ENCODE assay signal across 18 cellular contexts in the genomic region with DNA sequence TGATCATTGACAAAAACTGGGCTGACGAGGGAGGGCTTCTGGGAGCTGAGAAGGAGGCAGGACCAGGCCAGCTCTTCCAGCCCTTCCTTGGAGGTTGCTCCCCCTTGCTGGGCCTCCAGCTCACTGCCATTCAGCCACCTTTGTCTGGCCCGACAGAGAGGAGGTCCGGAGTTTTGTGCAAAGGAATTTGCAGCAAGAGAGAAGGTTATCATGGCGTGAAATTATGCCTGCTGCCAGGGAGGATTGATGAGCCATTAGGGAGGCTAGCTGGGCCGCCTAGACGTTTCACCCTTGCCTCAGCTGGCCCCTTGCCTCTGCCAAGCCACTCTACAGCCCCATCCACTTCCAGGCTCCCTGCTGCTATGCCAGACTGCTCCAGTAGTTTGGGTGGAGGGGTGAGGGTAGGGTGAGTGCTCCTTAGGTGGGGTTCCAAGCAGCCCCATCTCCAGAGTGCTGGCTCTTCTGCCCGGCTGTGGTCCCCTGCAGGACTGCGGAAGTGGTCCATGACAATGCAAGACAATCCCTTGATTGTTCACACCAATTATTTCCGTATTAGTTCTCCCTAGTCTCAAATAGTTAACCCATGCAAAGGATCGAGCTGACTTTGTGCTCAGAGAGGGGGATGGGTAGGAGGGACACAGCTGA. TPM values are rescaled to one million over a fixed set of nuclear protein-coding genes. Genes with fewer than 3 reads are reported as not detected.
DNase-seq lines count a peak whose midpoint lies in the region; ATAC-seq, FAIRE-seq and TF ChIP-seq lines count a peak whose summit lies in the region.
"Had no signal": no experiment of that assay in that cellular context is flagged by ENCODE, and none has a peak within 500 bp of the region (broad histone marks: within the 10 kb centered on the region; RNA-seq: fewer than 3 reads in every experiment).

No MANE protein-coding gene starts in this region.

- H3K27me3 ChIP-seq in HUES64 (ENCODE audit: insufficient read depth, low read length) (no peaks in the 10 kb centered on the region), ectodermal cell (ENCODE audit: control insufficient read depth, insufficient read depth, low read length, poor library complexity, severe bottlenecking) (no peaks in the 10 kb centered on the region), HepG2 (ENCODE audit: control insufficient read depth in 1 of 2, insufficient read depth in 2 of 2, low read length in 2 of 2) (peaks cover 2 to 66% of the 10 kb centered on the region in 2 experiments; a peak in 4 of 5 replicates)
- H3K27me3 ChIP-seq: testis had no signal

- in situ Hi-C loops in HepG2 (cut with HindIII; ENCODE audit: extremely low pct_ligation_motif_present, low pct_unique_long_range_greater_than_20kb), result loop anchor here (5.0 kb wide), 1 partner anchor 139 kb away; no protein-coding TSS in a partner anchor

- no peaks in the 10 kb centered on the region for H3K36me3 ChIP-seq in HUES64 (ENCODE audit: insufficient read depth, low read length)
- no peaks in the 10 kb centered on the region for H3K36me3 ChIP-seq in ectodermal cell (ENCODE audit: control insufficient read depth, insufficient read depth, low read length)
- H3K36me3 ChIP-seq in HepG2 (replicated peaks in 1 of 2; ENCODE audit: control insufficient read depth in 1 of 2, insufficient read depth in 2 of 2, low read length in 2 of 2), result no peaks in the 10 kb centered on the region
- H3K36me3 ChIP-seq: esophagus muscularis mucosa had no signal

- CTCF ChIA-PET in HepG2 (lab: Yijun Ruan, JAX; ENCODE audit: low intra/inter-chr PET ratio, low total read pairs), result interaction anchor here (1.2 kb wide), 1 partner anchor 144 kb away, joined by 3 read pairs; no protein-coding TSS in a partner anchor

- no peak for FAIRE-seq in HepG2 (lab: Jason Lieb, UNC)

- peaks cover 37% of the 10 kb centered on the region for H3K4me1 ChIP-seq in HUES64 (ENCODE audit: insufficient read depth, low read length)
- peaks cover 27% of the 10 kb centered on the region for H3K4me1 ChIP-seq in ectodermal cell (ENCODE audit: control insufficient read depth, insufficient read depth, low read length)
- H3K4me1 ChIP-seq in HepG2 (ENCODE audit: insufficient read depth, low read length), result peaks cover 54% of the 10 kb centered on the region
- H3K4me1 ChIP-seq: testis had no signal

- H3K79me2 ChIP-seq in HepG2 (ENCODE audit: insufficient read depth, low read length), result no peaks in the 10 kb centered on the region

- H3K9me3 ChIP-seq in HUES64 (ENCODE audit: insufficient read depth, low read depth, low read length), result no peaks in the 10 kb centered on the region
- H3K9me3 ChIP-seq in ectodermal cell (ENCODE audit: control insufficient read depth, low read length), result no peaks in the 10 kb centered on the region
- H3K9me3 ChIP-seq in HepG2 (ENCODE audit: low read length), result no peaks in the 10 kb centered on the region
- H3K9me3 ChIP-seq: esophagus muscularis mucosa, testis had no signal

- intact Hi-C loops in HepG2 (cut with micrococcal nuclease; ENCODE audit: unreplicated experiment), result loop anchor here (10.0 kb wide), 2 partner anchors 46 to 106 kb away; no protein-coding TSS in a partner anchor

- TF ChIP-seq CTCF in AG10803 (conservative IDR thresholded peaks at IDR 0.05; ENCODE audit: low read length), result no peak
- TF ChIP-seq CTCF in HepG2 (CRISPR knock-in tag; IDR thresholded peaks at IDR 0.05), result no peak

- peak overlapping the region; percentile 42 for H3K9ac ChIP-seq in HUES64 (ENCODE audit: low read depth, low read length)
- no peak overlapping the region for H3K9ac ChIP-seq in HepG2 (ENCODE audit: insufficient read depth, low read depth, low read length)

- H3K27ac ChIP-seq in HUES64 (ENCODE audit: low read depth, low read length), result peak overlapping the region; percentile 67
- peak overlapping the region; percentile 47 for H3K27ac ChIP-seq in ectodermal cell (ENCODE audit: insufficient read depth, low read depth, low read length, poor library complexity, severe bottlenecking)
- no peak overlapping the region for H3K27ac ChIP-seq in HepG2 (ENCODE audit: extremely low read length, insufficient read depth, low read length)
- H3K27ac ChIP-seq: esophagus muscularis mucosa, PC-9, testis had no signal

- no peak for TF ChIP-seq RAD21 in HepG2 (CRISPR knock-in tag; IDR thresholded peaks at IDR 0.05)

- H2AFZ ChIP-seq in HepG2 (ENCODE audit: low read length), result no peak overlapping the region
- H2AFZ ChIP-seq: PC-9 had no signal

- DNase-seq in AG10803 (ENCODE audit: low read depth) (peak; percentile 13), HepG2 (ENCODE audit: low spot score) (no peak), RPMI8226 (no peak), NCI-H2107 (lab: John Stamatoyannopoulos, UW) (no peak)
- DNase-seq in activated CD4-positive, alpha-beta T cell treated with anti-CD3 and anti-CD28 coated beads for 4 hours, result no peak
- DNase-seq in stimulated activated CD4-positive, alpha-beta T cell treated with anti-CD3 and anti-CD28 coated beads, Interleukin-15, amount 100 ng/mL, for 24 hours, result no peak
- DNase-seq: DMS53, hippocampal formation, mammary epithelial cell, NCI-H226, PC-9, T-helper 1 cell, testis had no signal

- POLR2A ChIA-PET in HepG2 (lab: Yijun Ruan, JAX), result interaction anchor here (0.7 to 1.4 kb wide), 2 partner anchors 17 to 92 kb away, joined by 3 to 4 read pairs; partner anchors contain the start of gene PHF12

- BruUV-seq in HepG2 (replicated peaks; lab: Mats Ljungman, UMichigan), result no TSS peak

- no peaks in the 10 kb centered on the region for H4K20me1 ChIP-seq in HepG2 (ENCODE audit: insufficient read depth, low read length)

- H3K4me3 ChIP-seq in AG10803 (ENCODE audit: low read length) (no peak overlapping the region), HUES64 (ENCODE audit: low read length) (0 out of 2 replicates have a peak overlapping the region, but pooled peaks have one; percentile 12), ectodermal cell (ENCODE audit: insufficient read depth, low read depth, low read length) (no peak overlapping the region), HepG2 (replicated peaks in 1 of 3; ENCODE audit: insufficient read depth in 1 of 3, low read depth in 2 of 3, low read length in 3 of 3) (no peak overlapping the region)
- H3K4me3 ChIP-seq: esophagus muscularis mucosa, PC-9, testis had no signal

- peak overlapping the region; percentile 39; the same call in 1 of the 2 replicates for H3K4me2 ChIP-seq in HepG2 (ENCODE audit: low read depth, low read length)
- H3K4me2 ChIP-seq: PC-9 had no signal

- 19% methylated on average over 9 of the region's 10 CpGs for WGBS in HUES64
- 16 to 20% methylated on average over 10 of the region's 10 CpGs for WGBS in ectodermal cell, 2 experiments
- WGBS in HepG2 (ENCODE audit: low lambda C conversion rate), result 17% methylated on average over 10 of the region's 10 CpGs

- TF ChIP-seq EP300 in HepG2 (IDR thresholded peaks at IDR 0.05; ENCODE audit: low read depth in 2 of 2, low read length in 2 of 2), result no peak
- no peak for TF ChIP-seq EP300 in HepG2 (CRISPR knock-in tag; IDR thresholded peaks at IDR 0.05; ENCODE audit: borderline replicate concordance)

- TF ChIP-seq POLR2A in HepG2 (IDR thresholded peaks at IDR 0.05; ENCODE audit: insufficient read depth in 1 of 2, low read depth in 2 of 2, low read length in 2 of 2), result no peak

- ATAC-seq in HepG2, result no peak; the same call in 2 of the 3 replicates
- ATAC-seq: activated naive CD4-positive, alpha-beta T cell treated with anti-CD3 and anti-CD28 coated beads, Interleukin-2, amount 50 U/mL, for 72 hours had no signal

RNA-seq across cellular contexts. Expression of gene PHF12, which starts 17.1 kb away (rescaled TPM):
- 27.3 TPM for polyA plus RNA-seq in HUES64 (2013, experiment 1 of 2)
- 33.0 TPM for polyA plus RNA-seq in HUES64 (2013, experiment 2 of 2)
- polyA plus RNA-seq in ectodermal cell (2013, experiment 1 of 4), result 48.0 TPM
- 58.4 TPM for polyA plus RNA-seq in ectodermal cell (2013, experiment 2 of 4)
- 43.1 TPM for polyA plus RNA-seq in ectodermal cell (2013, experiment 3 of 4)
- polyA plus RNA-seq in ectodermal cell (2013, experiment 4 of 4), result 45.3 TPM
- total RNA-seq in HepG2 (2016; rRNA removed; fragmentation: Illumina TruSeq; extraction: Trizol), result 9.8 and 10.0 TPM in 2 replicates
- total RNA-seq in HepG2 (2016; cell fraction: cytosol; rRNA removed; fragmentation: Illumina TruSeq; extraction: Trizol; ENCODE audit: low read depth), result 38.8 and 40.7 TPM in 2 replicates
- total RNA-seq in HepG2 (2016; cell fraction: insoluble cytoplasmic fraction; rRNA removed; fragmentation: Illumina TruSeq; extraction: Trizol), result 6.6 and 12.3 TPM in 2 replicates
- 20.1 and 21.2 TPM in 2 replicates for total RNA-seq in HepG2 (2016; cell fraction: membrane; rRNA removed; fragmentation: Illumina TruSeq; extraction: Trizol)
- total RNA-seq in HepG2 (2016; cell fraction: nucleus; rRNA removed; fragmentation: Illumina TruSeq; extraction: Trizol), result 11.6 and 13.5 TPM in 2 replicates
- polyA plus RNA-seq in HepG2 (2011; rRNA removed), result 17.1 and 23.9 TPM in 2 replicates
- 9.0 and 10.2 TPM in 2 replicates for polyA plus RNA-seq in HepG2 (2011; cell fraction: cytosol; rRNA removed)
- polyA plus RNA-seq in HepG2 (2011; cell fraction: nucleus; rRNA removed), result 40.3 and 44.7 TPM in 2 replicates
- polyA plus RNA-seq in HepG2 (2012), result 12.4 and 17.6 TPM in 2 replicates
- 2.7 and 2.8 TPM in 2 replicates for polyA plus RNA-seq in HepG2 (2016; cell fraction: cytosol; fragmentation: Illumina TruSeq; extraction: Trizol; ENCODE audit: low read depth)
- polyA plus RNA-seq in HepG2 (2016; cell fraction: insoluble cytoplasmic fraction; fragmentation: Illumina TruSeq; extraction: Trizol; ENCODE audit: low read depth), result 11.3 and 15.3 TPM in 2 replicates
- polyA plus RNA-seq in HepG2 (2016; cell fraction: membrane; fragmentation: Illumina TruSeq; extraction: Trizol; ENCODE audit: low read depth), result 9.9 and 10.4 TPM in 2 replicates
- 39.1 and 44.1 TPM in 2 replicates for polyA plus RNA-seq in HepG2 (2016; cell fraction: nucleus; fragmentation: Illumina TruSeq; extraction: Trizol; ENCODE audit: insufficient read depth, low read depth)
- polyA minus RNA-seq in HepG2 (2011; rRNA and poly(A)+ RNA removed; ENCODE audit: low replicate concordance), result 32.1 and 43.1 TPM in 2 replicates
- 13.8 and 18.0 TPM in 2 replicates for polyA minus RNA-seq in HepG2 (2011; cell fraction: cytosol; rRNA and poly(A)+ RNA removed)
- 23.6 and 28.2 TPM in 2 replicates for polyA minus RNA-seq in HepG2 (2011; cell fraction: nucleus; rRNA and poly(A)+ RNA removed)

RNA-seq across cellular contexts. Expression of gene SEZ6, which starts 37.4 kb away (rescaled TPM):
- polyA plus RNA-seq in HUES64 (2013, experiment 1 of 2), result 4.5 TPM
- 4.8 TPM for polyA plus RNA-seq in HUES64 (2013, experiment 2 of 2)
- polyA plus RNA-seq in ectodermal cell (2013, experiment 1 of 4), result 47.8 TPM
- polyA plus RNA-seq in ectodermal cell (2013, experiment 2 of 4), result 37.3 TPM
- 28.5 TPM for polyA plus RNA-seq in ectodermal cell (2013, experiment 3 of 4)
- 26.5 TPM for polyA plus RNA-seq in ectodermal cell (2013, experiment 4 of 4)
- not detected in 2 replicates for total RNA-seq in HepG2 (2016; rRNA removed; fragmentation: Illumina TruSeq; extraction: Trizol)
- total RNA-seq in HepG2 (2016; cell fraction: cytosol; rRNA removed; fragmentation: Illumina TruSeq; extraction: Trizol; ENCODE audit: low read depth), result not detected in 2 replicates
- not detected in 2 replicates for total RNA-seq in HepG2 (2016; cell fraction: insoluble cytoplasmic fraction; rRNA removed; fragmentation: Illumina TruSeq; extraction: Trizol)
- total RNA-seq in HepG2 (2016; cell fraction: membrane; rRNA removed; fragmentation: Illumina TruSeq; extraction: Trizol), result not detected in 2 replicates
- total RNA-seq in HepG2 (2016; cell fraction: nucleus; rRNA removed; fragmentation: Illumina TruSeq; extraction: Trizol), result not detected in 2 replicates
- 0.01 TPM in 1 of 2 replicates, not detected in the other for polyA plus RNA-seq in HepG2 (2011; rRNA removed)
- 0.03 TPM in 1 of 2 replicates, not detected in the other for polyA plus RNA-seq in HepG2 (2011; cell fraction: cytosol; rRNA removed)
- polyA plus RNA-seq in HepG2 (2011; cell fraction: nucleus; rRNA removed), result 0.26 and 0.52 TPM in 2 replicates
- polyA plus RNA-seq in HepG2 (2012), result 0.38 TPM in 1 of 2 replicates, not detected in the other
- not detected in 2 replicates for polyA plus RNA-seq in HepG2 (2016; cell fraction: cytosol; fragmentation: Illumina TruSeq; extraction: Trizol; ENCODE audit: low read depth)
- polyA plus RNA-seq in HepG2 (2016; cell fraction: insoluble cytoplasmic fraction; fragmentation: Illumina TruSeq; extraction: Trizol; ENCODE audit: low read depth), result not detected in 2 replicates
- polyA plus RNA-seq in HepG2 (2016; cell fraction: membrane; fragmentation: Illumina TruSeq; extraction: Trizol; ENCODE audit: low read depth), result not detected in 2 replicates
- not detected in 2 replicates for polyA plus RNA-seq in HepG2 (2016; cell fraction: nucleus; fragmentation: Illumina TruSeq; extraction: Trizol; ENCODE audit: insufficient read depth, low read depth)
- polyA minus RNA-seq in HepG2 (2011; rRNA and poly(A)+ RNA removed; ENCODE audit: low replicate concordance), result not detected in 2 replicates
- not detected in 2 replicates for polyA minus RNA-seq in HepG2 (2011; cell fraction: cytosol; rRNA and poly(A)+ RNA removed)
- not detected in 2 replicates for polyA minus RNA-seq in HepG2 (2011; cell fraction: nucleus; rRNA and poly(A)+ RNA removed)
- total RNA-seq: mammary epithelial cell, PC-9 had no signal
- polyA plus RNA-seq: AG04450, mammary epithelial cell had no signal
